In the genomic region with DNA sequence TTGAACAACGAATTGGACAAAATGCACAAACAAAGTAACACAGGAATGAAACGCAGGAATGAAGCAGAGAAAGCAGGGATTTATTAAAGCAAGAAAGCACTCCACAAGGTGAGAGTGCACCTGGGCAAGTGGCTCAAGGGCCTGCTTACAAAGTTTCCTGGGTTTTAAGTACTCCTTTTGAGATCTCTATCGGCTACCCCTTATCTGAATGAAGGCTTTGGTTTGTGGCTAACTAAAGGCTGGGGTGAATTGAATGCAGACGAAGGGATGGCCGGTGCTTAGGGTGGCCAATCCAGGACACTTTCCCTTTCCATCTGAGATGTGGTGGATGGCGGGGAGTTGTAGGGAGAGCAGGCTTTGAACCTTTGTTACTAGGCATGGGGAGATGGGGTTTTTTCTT, we compare ENCODE assay signal across 1 cellular context.
TF ChIP-seq lines count a peak whose summit lies in the region.

No MANE protein-coding gene starts in this region.

TF ChIP-seq in H1, 55 proteins besides CTCF, POLR2A, EP300 and RAD21 (continued from another document):
- TF ChIP-seq RXRA (IDR thresholded peaks at IDR 0.05; ENCODE audit: insufficient read depth, low read depth, low read length) = no peak
- no peak for TF ChIP-seq POU5F1 (IDR thresholded peaks at IDR 0.05; ENCODE audit: low read depth, low read length)
- no peak for TF ChIP-seq SRF (IDR thresholded peaks at IDR 0.05; ENCODE audit: low read depth, low read length)
- TF ChIP-seq, protein P1, sequence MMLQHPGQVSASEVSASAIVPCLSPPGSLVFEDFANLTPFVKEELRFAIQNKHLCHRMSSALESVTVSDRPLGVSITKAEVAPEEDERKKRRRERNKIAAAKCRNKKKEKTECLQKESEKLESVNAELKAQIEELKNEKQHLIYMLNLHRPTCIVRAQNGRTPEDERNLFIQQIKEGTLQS (IDR thresholded peaks at IDR 0.05; ENCODE audit: insufficient read depth, low read depth, low read length) = no peak
- no peak for TF ChIP-seq JUND (IDR thresholded peaks at IDR 0.05; ENCODE audit: low read length)
- no peak for TF ChIP-seq BCL11A (IDR thresholded peaks at IDR 0.05; ENCODE audit: low read depth in 2 of 2, low read length in 2 of 2)
- no peak for TF ChIP-seq NANOG (IDR thresholded peaks at IDR 0.05; ENCODE audit: insufficient read depth, low read depth, low read length, poor library complexity, severe bottlenecking)
- no peak for TF ChIP-seq HDAC2 (IDR thresholded peaks at IDR 0.05; ENCODE audit: borderline replicate concordance in 1 of 2, low read depth in 2 of 2, low read length in 2 of 2)
- no peak for TF ChIP-seq TBP (IDR thresholded peaks at IDR 0.05; ENCODE audit: low read depth, low read length)
